Comparison of ENCODE assay signal across 12 cellular contexts in genomic region chr7:65809259-65809981, GRCh38.
DNase-seq lines count a peak whose midpoint lies in the region; ATAC-seq and TF ChIP-seq lines count a peak whose summit lies in the region.
"Had no signal": no experiment of that assay in that cellular context is flagged by ENCODE, and none has a peak within 500 bp of the region (broad histone marks: within the 10 kb centered on the region; RNA-seq: fewer than 3 reads in every experiment).

No MANE protein-coding gene starts in this region.

- ATAC-seq in GM18498 (IDR thresholded peaks at IDR 0.05; ENCODE audit: unreplicated experiment) (peak; percentile 85), GM19455 (IDR thresholded peaks at IDR 0.05; ENCODE audit: unreplicated experiment) (peak; percentile 86), HG02943 (IDR thresholded peaks at IDR 0.05; ENCODE audit: low read depth, unreplicated experiment) (peak; percentile 86), right lobe of liver (no peak)

- no peaks in the 10 kb centered on the region for H3K9me3 ChIP-seq in right lobe of liver

- WGBS in right lobe of liver (ENCODE audit: insufficient coverage, low coverage, low lambda C conversion rate, missing lambda C conversion rate): 58% methylated on average over 6 of the region's 6 CpGs

- DNase-seq in NB4 (ENCODE audit: low read depth) (peak; percentile 28), dermis blood vessel endothelial cell (no peak), right lobe of liver (no peak), putamen (ENCODE audit: low spot score) (no peak), foreskin melanocyte (no peak)
- DNase-seq: activated effector memory CD4-positive, alpha-beta T cell treated with Interleukin-2 at 50 U/mL for 16 hours; GOT3; head of caudate nucleus had no signal

- H3K36me3 ChIP-seq in right lobe of liver: peaks cover 0 to 4% (median 0%) of the 10 kb centered on the region in 4 donors

- TF ChIP-seq POLR2A in NB4 (IDR thresholded peaks at IDR 0.05; ENCODE audit: extremely low read depth, insufficient read length) (no peak), right lobe of liver (IDR thresholded peaks at IDR 0.05) (no peak)

- intact Hi-C loops in right lobe of liver (cut with DNase I): no loop called here

- TF ChIP-seq CTCF in NB4 (IDR thresholded peaks at IDR 0.05; ENCODE audit: low read depth, low read length): no peak
- no peak for TF ChIP-seq CTCF in right lobe of liver (IDR thresholded peaks at IDR 0.05)

- H3K4me3 ChIP-seq in NB4 (ENCODE audit: low read depth, low read length): no peak overlapping the region
- no peak overlapping the region for H3K4me3 ChIP-seq in right lobe of liver
- H3K4me3 ChIP-seq: coronary artery had no signal

- H3K27me3 ChIP-seq in right lobe of liver: no peaks in the 10 kb centered on the region

- H3K27ac ChIP-seq in right lobe of liver: no peak overlapping the region
- H3K27ac ChIP-seq: coronary artery had no signal

- no peaks in the 10 kb centered on the region for H3K4me1 ChIP-seq in right lobe of liver

Comparison
In these comparisons a context has a peak if more than half of its experiments do, and no peak if none do; other contexts are left out.
1. ATAC-seq: peak in GM18498 (single experiment), GM19455 (single experiment) and HG02943 (single experiment); none in right lobe of liver (0 of 4).